28 cellular contexts compared by ENCODE assay signal in the genomic region with DNA sequence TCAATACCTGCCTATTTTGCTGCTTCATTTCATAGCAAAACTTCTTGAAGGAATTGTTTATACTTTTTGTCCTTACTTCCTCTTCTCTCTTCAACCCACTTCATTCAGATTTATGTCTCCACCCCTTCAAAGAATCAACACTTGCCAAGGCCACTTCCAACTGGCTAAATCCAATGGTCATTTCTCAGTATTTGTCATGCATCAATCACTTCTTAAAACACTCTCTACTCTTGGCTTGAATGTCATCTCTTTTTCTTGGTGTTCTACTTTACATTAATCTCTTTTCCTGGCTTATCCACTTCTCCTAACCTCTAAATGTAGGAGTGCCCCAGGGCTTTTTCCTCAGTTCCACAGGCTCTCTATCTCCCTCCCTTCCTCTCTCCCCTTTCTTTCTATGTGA.
"Had no signal": no experiment of that assay in that cellular context is flagged by ENCODE, and none has a peak within 500 bp of the region (broad histone marks: within the 10 kb centered on the region; RNA-seq: fewer than 3 reads in every experiment).

No MANE protein-coding gene starts in this region.

- H3K4me1 ChIP-seq: neural progenitor cell, parathyroid adenoma, right atrium auricular region, right lobe of liver, testis, tibial artery, uterus had no signal

- H3K9me3 ChIP-seq: neutrophil, psoas muscle, right atrium auricular region, right lobe of liver, testis, tibial artery, uterus had no signal

- H3K27me3 ChIP-seq: hepatocyte, neural progenitor cell, right atrium auricular region, right lobe of liver, testis, tibial artery, uterus had no signal

- H3K27ac ChIP-seq: hepatocyte, neural progenitor cell, neutrophil, parathyroid adenoma, psoas muscle, right atrium auricular region, right lobe of liver, testis, tibial artery, uterus had no signal

- H3K9me3 Mint-ChIP-seq: mesothelial cell of epicardium; naive B cell; natural killer cell; nephron progenitor cell; neural progenitor cell; stimulated activated memory B cell treated with anti-CD40 and anti-IgM and Interleukin-4, amounts not matched to agents 10 μg/mL and 1 μg/mL and 100 μg/mL, for 72 hours; stimulated activated naive CD8-positive, alpha-beta T cell treated with anti-CD3 and anti-CD28 coated beads, Interleukin-15, amount 100 ng/mL, for 72 hours had no signal

- H3K27ac Mint-ChIP-seq: mesothelial cell of epicardium; naive B cell; natural killer cell; nephron progenitor cell; neural progenitor cell; stimulated activated memory B cell treated with anti-CD40 and anti-IgM and Interleukin-4, amounts not matched to agents 10 μg/mL and 1 μg/mL and 100 μg/mL, for 72 hours; stimulated activated naive CD8-positive, alpha-beta T cell treated with anti-CD3 and anti-CD28 coated beads, Interleukin-15, amount 100 ng/mL, for 72 hours; type B pancreatic cell had no signal

- H3K36me3 Mint-ChIP-seq: mesothelial cell of epicardium; naive B cell; natural killer cell; neural progenitor cell; stimulated activated memory B cell treated with anti-CD40 and anti-IgM and Interleukin-4, amounts not matched to agents 10 μg/mL and 1 μg/mL and 100 μg/mL, for 72 hours; type B pancreatic cell had no signal

- ATAC-seq: left ventricle myocardium superior; natural killer cell; psoas muscle; stimulated activated memory B cell treated with anti-CD40 and anti-IgM and Interleukin-4, amounts not matched to agents 10 μg/mL and 1 μg/mL and 100 μg/mL, for 72 hours; stimulated activated naive CD8-positive, alpha-beta T cell treated with anti-CD3 and anti-CD28 coated beads, Interleukin-15, amount 100 ng/mL, for 72 hours had no signal

- H3K4me3 Mint-ChIP-seq: mesothelial cell of epicardium; naive B cell; natural killer cell; nephron progenitor cell; neural progenitor cell; stimulated activated memory B cell treated with anti-CD40 and anti-IgM and Interleukin-4, amounts not matched to agents 10 μg/mL and 1 μg/mL and 100 μg/mL, for 72 hours; stimulated activated naive CD8-positive, alpha-beta T cell treated with anti-CD3 and anti-CD28 coated beads, Interleukin-15, amount 100 ng/mL, for 72 hours; type B pancreatic cell had no signal

- H3K27me3 Mint-ChIP-seq: type B pancreatic cell had no signal

- H3K4me3 ChIP-seq: hepatocyte, lung, neural progenitor cell, psoas muscle, right atrium auricular region, right lobe of liver, smooth muscle cell, testis, tibial artery, uterus had no signal

- DNase-seq: islet precursor cell; left ventricle myocardium superior; mesendoderm; naive B cell; natural killer cell; nephron progenitor cell; occipital lobe; psoas muscle; right lobe of liver; stimulated activated CD4-positive, alpha-beta T cell treated with anti-CD3 and anti-CD28 coated beads, Interleukin-1b, Interleukin-23, amount 100 ng/mL, for 48 hours; stimulated activated CD4-positive, alpha-beta T cell treated with anti-CD3 and anti-CD28 coated beads, Interleukin-2, amount 100 ng/mL, for 48 hours; stimulated activated CD4-positive, alpha-beta T cell treated with anti-CD3 and anti-CD28 coated beads, Interleukin-4, amount 100 ng/mL, for 4 hours; stimulated activated CD8-positive, alpha-beta memory T cell treated with anti-CD3 and anti-CD28 coated beads, Interleukin-4, amount 100 ng/mL, for 48 hours; stimulated activated naive CD4-positive, alpha-beta T cell treated with Interleukin-2 at 50 U/mL for 16 hours; stimulated activated naive CD8-positive, alpha-beta T cell treated with anti-CD3 and anti-CD28 coated beads, Interleukin-15, amount 100 ng/mL, for 72 hours; testis; tibial artery; uterus had no signal

- H3K4me1 Mint-ChIP-seq: mesothelial cell of epicardium; naive B cell; natural killer cell; nephron progenitor cell; neural progenitor cell; stimulated activated memory B cell treated with anti-CD40 and anti-IgM and Interleukin-4, amounts not matched to agents 10 μg/mL and 1 μg/mL and 100 μg/mL, for 72 hours; stimulated activated naive CD8-positive, alpha-beta T cell treated with anti-CD3 and anti-CD28 coated beads, Interleukin-15, amount 100 ng/mL, for 72 hours had no signal

- H3K36me3 ChIP-seq: neural progenitor cell, neutrophil, right atrium auricular region, right lobe of liver, tibial artery, uterus had no signal
